ENCODE assay signal across 1 cellular context in genomic region chr19:58278156-58279041, GRCh38.
TF ChIP-seq lines count a peak whose summit lies in the region.

Gene ZNF8, plus strand, starts transcription at chr19:58278955. Its CDS starts 127 bp downstream, at chr19:58279082.

TF ChIP-seq in HepG2, 621 proteins besides CTCF, POLR2A, EP300 and RAD21 (continued from another document and continues in another):
- peak; percentile 68 for TF ChIP-seq PAXIP1 (CRISPR knock-in tag; conservative IDR thresholded peaks at IDR 0.05)
- no peak for TF ChIP-seq ZNF784 (CRISPR knock-in tag; IDR thresholded peaks at IDR 0.05; ENCODE audit: borderline replicate concordance)
- TF ChIP-seq ZNF431 (CRISPR knock-in tag; IDR thresholded peaks at IDR 0.05; ENCODE audit: borderline replicate concordance, low read depth): no peak
- TF ChIP-seq TBP (CRISPR knock-in tag; IDR thresholded peaks at IDR 0.05): no peak
- no peak for TF ChIP-seq CBX2 (IDR thresholded peaks at IDR 0.05; ENCODE audit: low read depth, low read length)
- TF ChIP-seq CBX2 (CRISPR knock-in tag; IDR thresholded peaks at IDR 0.05; ENCODE audit: low read depth): no peak
- TF ChIP-seq SIX1 (CRISPR knock-in tag; IDR thresholded peaks at IDR 0.05; ENCODE audit: borderline replicate concordance): no peak
- 0 out of 2 replicates have a peak, but pooled peaks have one; percentile 16 for TF ChIP-seq ZNF652 (CRISPR knock-in tag; IDR thresholded peaks at IDR 0.05; ENCODE audit: borderline replicate concordance, low read depth)
- TF ChIP-seq ZMYM3 (CRISPR knock-in tag; IDR thresholded peaks at IDR 0.05): no peak; the same call in 1 of the 2 replicates
- no peak for TF ChIP-seq TRIM22 (IDR thresholded peaks at IDR 0.05)
- TF ChIP-seq NFE2L2 (IDR thresholded peaks at IDR 0.05; ENCODE audit: low read length): no peak
- no peak for TF ChIP-seq FLYWCH1 (CRISPR knock-in tag; IDR thresholded peaks at IDR 0.05)
- TF ChIP-seq DMAP1 (CRISPR knock-in tag; IDR thresholded peaks at IDR 0.05): 0 out of 2 replicates have a peak, but pooled peaks have one; percentile 78
- TF ChIP-seq SOX5 (CRISPR knock-in tag; IDR thresholded peaks at IDR 0.05; ENCODE audit: borderline replicate concordance): peak; percentile 19; the same call in 1 of the 2 replicates
- TF ChIP-seq SNAPC5 (CRISPR knock-in tag; IDR thresholded peaks at IDR 0.05; ENCODE audit: borderline replicate concordance): no peak
- peak; percentile 9 for TF ChIP-seq PRPF4 (IDR thresholded peaks at IDR 0.05; ENCODE audit: low read depth, low read length, poor library complexity, severe bottlenecking)
- peak; percentile 98 for TF ChIP-seq HNRNPL (IDR thresholded peaks at IDR 0.05; ENCODE audit: low read depth, low read length)
- TF ChIP-seq ZBTB38 (CRISPR knock-in tag; IDR thresholded peaks at IDR 0.05): 0 out of 2 replicates have a peak, but pooled peaks have one; percentile 11
- no peak for TF ChIP-seq FOSL1 (CRISPR knock-in tag; IDR thresholded peaks at IDR 0.05; ENCODE audit: borderline replicate concordance)
- 0 out of 2 replicates have a peak, but pooled peaks have one; percentile 7 for TF ChIP-seq ZFP41 (CRISPR knock-in tag; IDR thresholded peaks at IDR 0.05; ENCODE audit: borderline replicate concordance)
- TF ChIP-seq IRF9 (CRISPR knock-in tag; IDR thresholded peaks at IDR 0.05; ENCODE audit: borderline replicate concordance): no peak
- peak; percentile 26; the same call in 1 of the 2 replicates for TF ChIP-seq ZBTB14 (CRISPR knock-in tag; IDR thresholded peaks at IDR 0.05)
- no peak for TF ChIP-seq ZNF562 (CRISPR knock-in tag; IDR thresholded peaks at IDR 0.05; ENCODE audit: borderline replicate concordance)
- TF ChIP-seq KAT8 (CRISPR knock-in tag; IDR thresholded peaks at IDR 0.05): peak; percentile 82
- 0 out of 2 replicates have a peak, but pooled peaks have one; percentile 13 for TF ChIP-seq ATF2 (CRISPR knock-in tag; IDR thresholded peaks at IDR 0.05)
- TF ChIP-seq ZNF605 (CRISPR knock-in tag; IDR thresholded peaks at IDR 0.05): peak; percentile 93; the same call in 1 of the 2 replicates
- no peak for TF ChIP-seq ZHX1 (CRISPR knock-in tag; IDR thresholded peaks at IDR 0.05; ENCODE audit: low read depth)
- TF ChIP-seq KLF15 (CRISPR knock-in tag; IDR thresholded peaks at IDR 0.05; ENCODE audit: borderline replicate concordance): no peak
- TF ChIP-seq DDIT3 (CRISPR knock-in tag; IDR thresholded peaks at IDR 0.05): no peak
- peak; percentile 53; the same call in 1 of the 2 replicates for TF ChIP-seq ZSCAN31 (CRISPR knock-in tag; IDR thresholded peaks at IDR 0.05; ENCODE audit: low read depth)
- TF ChIP-seq KDM6A (CRISPR knock-in tag; IDR thresholded peaks at IDR 0.05; ENCODE audit: low read depth): no peak
- 0 out of 2 replicates have a peak, but pooled peaks have one; percentile 75 for TF ChIP-seq ZNF224 (CRISPR knock-in tag; IDR thresholded peaks at IDR 0.05)
- 0 out of 2 replicates have a peak, but pooled peaks have one; percentile 45 for TF ChIP-seq ZNF572 (CRISPR knock-in tag; IDR thresholded peaks at IDR 0.05)
- TF ChIP-seq SALL2 (CRISPR knock-in tag; IDR thresholded peaks at IDR 0.05): no peak; the same call in 1 of the 2 replicates
- no peak for TF ChIP-seq PRDM15 (CRISPR knock-in tag; IDR thresholded peaks at IDR 0.05)
- no peak; the same call in 1 of the 2 replicates for TF ChIP-seq NFATC3 (CRISPR knock-in tag; IDR thresholded peaks at IDR 0.05)
- TF ChIP-seq ZNF12 (CRISPR knock-in tag; IDR thresholded peaks at IDR 0.05): peak; percentile 47; the same call in 1 of the 2 replicates
- no peak for TF ChIP-seq ZKSCAN5 (CRISPR knock-in tag; IDR thresholded peaks at IDR 0.05)
- no peak; the same call in 1 of the 2 replicates for TF ChIP-seq ZNF7 (CRISPR knock-in tag; IDR thresholded peaks at IDR 0.05)
- peak; percentile 89 for TF ChIP-seq ZFX (CRISPR knock-in tag; IDR thresholded peaks at IDR 0.05; ENCODE audit: low read depth)
- no peak for TF ChIP-seq PITX1 (CRISPR knock-in tag; IDR thresholded peaks at IDR 0.05)
- peak; percentile 24; the same call in 1 of the 2 replicates for TF ChIP-seq CBX5 (CRISPR knock-in tag; IDR thresholded peaks at IDR 0.05; ENCODE audit: borderline replicate concordance)
- no peak for TF ChIP-seq ATM (IDR thresholded peaks at IDR 0.05; ENCODE audit: borderline replicate concordance)
- no peak for TF ChIP-seq NBN (conservative IDR thresholded peaks at IDR 0.05)
- no peak for TF ChIP-seq ATAD3A (CRISPR knock-in tag; IDR thresholded peaks at IDR 0.05)
- peak; percentile 89 for TF ChIP-seq CREM (IDR thresholded peaks at IDR 0.05)
- TF ChIP-seq CREM (CRISPR knock-in tag; IDR thresholded peaks at IDR 0.05): no peak
